Comparison of ENCODE assay signal across 23 cellular contexts in genomic region chr12:28278960-28279359, GRCh38.
DNase-seq lines count a peak whose midpoint lies in the region; ATAC-seq, FAIRE-seq and TF ChIP-seq lines count a peak whose summit lies in the region.
"Had no signal": no experiment of that assay in that cellular context is flagged by ENCODE, and none has a peak within 500 bp of the region (broad histone marks: within the 10 kb centered on the region; RNA-seq: fewer than 3 reads in every experiment).

No MANE protein-coding gene starts in this region.

- H2AFZ ChIP-seq in HepG2 (ENCODE audit: low read length) (no peak overlapping the region), trophoblast cell (ENCODE audit: insufficient read depth, low read length, poor library complexity) (no peak overlapping the region)

- H3K9ac ChIP-seq in HepG2 (ENCODE audit: insufficient read depth, low read depth, low read length): no peak overlapping the region
- H3K9ac ChIP-seq in trophoblast cell (ENCODE audit: low read length): no peak overlapping the region
- H3K9ac ChIP-seq: BLaER1 treated with 17β-estradiol and CSF1 and Interleukin-3, amounts not matched to agents 10 nM and 100 nM had no signal

- ATAC-seq in HepG2: no peak
- no peak for ATAC-seq in right lobe of liver
- ATAC-seq: A549 had no signal

- no peak overlapping the region for H3K18ac ChIP-seq in trophoblast cell (ENCODE audit: low read length)

- no peak overlapping the region for H3K23ac ChIP-seq in trophoblast cell (ENCODE audit: low read length)

- intact Hi-C loops in HepG2 (cut with micrococcal nuclease; ENCODE audit: unreplicated experiment): no loop called here
- intact Hi-C loops in right lobe of liver (cut with DNase I): no loop called here
- intact Hi-C loops in activated T-helper 2 cell treated with anti-CD3 and anti-CD28 coated beads, Interferon-gamma antibody, Interleukin-2, Interleukin-4, amounts not matched to agents 10 μg/mL and 5 μg/mL and 100 μg/mL, durations not matched to agents 14 hours and 24 hours and 36 hours (cut with micrococcal nuclease): no loop called here

- no peak overlapping the region for H2BK5ac ChIP-seq in trophoblast cell (ENCODE audit: low read depth, low read length, poor library complexity)

- TF ChIP-seq EP300 in HepG2 (IDR thresholded peaks at IDR 0.05; ENCODE audit: low read depth in 2 of 2, low read length in 2 of 2) (no peak), HepG2 (CRISPR knock-in tag; IDR thresholded peaks at IDR 0.05; ENCODE audit: borderline replicate concordance) (no peak)

- H3K27me3 ChIP-seq in HepG2 (ENCODE audit: control insufficient read depth in 1 of 2, insufficient read depth in 2 of 2, low read length in 2 of 2) (no peaks in the 10 kb centered on the region), right lobe of liver (no peaks in the 10 kb centered on the region), trophoblast cell (ENCODE audit: insufficient read depth, low read length) (no peaks in the 10 kb centered on the region)
- H3K27me3 ChIP-seq: BE2C; BLaER1 treated with 17β-estradiol and CSF1 and Interleukin-3, amounts not matched to agents 10 nM and 100 nM had no signal

- no peak overlapping the region for H4K12ac ChIP-seq in trophoblast cell (ENCODE audit: low read depth, low read length)

- no peaks in the 10 kb centered on the region for H3K36me3 Mint-ChIP-seq in activated T-helper 2 cell treated with anti-CD3 and anti-CD28 coated beads, Interferon-gamma antibody, Interleukin-2, Interleukin-4, amounts not matched to agents 10 μg/mL and 5 μg/mL and 100 μg/mL, durations not matched to agents 14 hours and 24 hours and 36 hours (ENCODE audit: low read depth)

- no peak overlapping the region for H2AK5ac ChIP-seq in trophoblast cell (ENCODE audit: low read length)

- DNase-seq in HepG2 (ENCODE audit: low spot score) (no peak), right lobe of liver (no peak), activated T-cell treated with anti-CD3 and anti-CD28 coated beads for 4 hours (no peak), trophoblast cell (no peak)
- no peak for DNase-seq in activated T-helper 2 cell treated with anti-CD3 and anti-CD28 coated beads, Interferon-gamma antibody, Interleukin-2, Interleukin-4, amounts not matched to agents 10 μg/mL and 5 μg/mL and 100 μg/mL, durations not matched to agents 14 hours and 24 hours and 36 hours (ENCODE audit: low spot score)
- DNase-seq: 8988T; ACHN; AML-193; BE2C; Calu3; CD4-positive, alpha-beta T cell; COR-L47; EL; GF-D8; GOT3 had no signal

- H3K79me2 ChIP-seq in HepG2 (ENCODE audit: insufficient read depth, low read length) (no peaks in the 10 kb centered on the region), trophoblast cell (ENCODE audit: control insufficient read depth, insufficient read depth, low read length, poor library complexity) (no peaks in the 10 kb centered on the region)

- no peaks in the 10 kb centered on the region for H3K4me1 ChIP-seq in HepG2 (ENCODE audit: insufficient read depth, low read length)
- H3K4me1 ChIP-seq in right lobe of liver: no peaks in the 10 kb centered on the region
- no peaks in the 10 kb centered on the region for H3K4me1 ChIP-seq in trophoblast cell (ENCODE audit: control insufficient read depth in 1 of 2, insufficient read depth in 2 of 2, low read length in 2 of 2)
- H3K4me1 ChIP-seq: BE2C; BLaER1 treated with 17β-estradiol and CSF1 and Interleukin-3, amounts not matched to agents 10 nM and 100 nM; HAP-1 had no signal

- H3K4me3 Mint-ChIP-seq in activated T-helper 2 cell treated with anti-CD3 and anti-CD28 coated beads, Interferon-gamma antibody, Interleukin-2, Interleukin-4, amounts not matched to agents 10 μg/mL and 5 μg/mL and 100 μg/mL, durations not matched to agents 14 hours and 24 hours and 36 hours (ENCODE audit: low read depth): no peak overlapping the region
- H3K4me3 Mint-ChIP-seq: CD14-positive monocyte; CD4-positive, alpha-beta T cell had no signal

- CTCF ChIA-PET in HepG2 (lab: Yijun Ruan, JAX; ENCODE audit: low intra/inter-chr PET ratio, low total read pairs): no interaction called here

- H4K8ac ChIP-seq in trophoblast cell (ENCODE audit: low read depth, low read length): no peak overlapping the region

- no peak overlapping the region for H3K14ac ChIP-seq in trophoblast cell (ENCODE audit: low read length)

- no peak overlapping the region for H2BK12ac ChIP-seq in trophoblast cell (ENCODE audit: low read length)

- TF ChIP-seq RAD21 in HepG2 (CRISPR knock-in tag; IDR thresholded peaks at IDR 0.05): no peak

- no peaks in the 10 kb centered on the region for H3K4me1 Mint-ChIP-seq in activated T-helper 2 cell treated with anti-CD3 and anti-CD28 coated beads, Interferon-gamma antibody, Interleukin-2, Interleukin-4, amounts not matched to agents 10 μg/mL and 5 μg/mL and 100 μg/mL, durations not matched to agents 14 hours and 24 hours and 36 hours (ENCODE audit: low read depth)
- H3K4me1 Mint-ChIP-seq: CD14-positive monocyte had no signal

- H3K27ac ChIP-seq in HepG2 (ENCODE audit: extremely low read length, insufficient read depth, low read length) (no peak overlapping the region), right lobe of liver (no peak overlapping the region), VCaP (peak overlapping the region; percentile 19), trophoblast cell (ENCODE audit: low read depth, low read length) (no peak overlapping the region)
- H3K27ac ChIP-seq: A549; BLaER1 treated with 17β-estradiol and CSF1 and Interleukin-3, amounts not matched to agents 10 nM and 100 nM had no signal

- BruUV-seq in HepG2 (replicated peaks; lab: Mats Ljungman, UMichigan): no TSS peak

- no peak overlapping the region for H4K91ac ChIP-seq in trophoblast cell (ENCODE audit: low read depth, low read length)

- H3K9me3 ChIP-seq in HepG2 (ENCODE audit: low read length) (peaks cover 9% of the 10 kb centered on the region; the same call in 1 of the 2 replicates), right lobe of liver (no peaks in the 10 kb centered on the region), trophoblast cell (ENCODE audit: insufficient read depth, low read depth, low read length) (no peaks in the 10 kb centered on the region)
- H3K9me3 ChIP-seq: A549, BE2C had no signal

- H3K4ac ChIP-seq in trophoblast cell (ENCODE audit: low read depth, low read length): no peak overlapping the region

- 92% methylated on average over 1 of the region's 1 CpG for WGBS in HepG2 (ENCODE audit: low lambda C conversion rate)
- 94% methylated on average over 1 of the region's 1 CpG for WGBS in right lobe of liver (ENCODE audit: insufficient coverage, low coverage, low lambda C conversion rate, missing lambda C conversion rate)
- no CpG with 5 or more reads among the region's 1 CpG for WGBS in trophoblast cell (ENCODE audit: extremely low coverage, insufficient coverage, insufficient read length)

- TF ChIP-seq CTCF in HepG2 (CRISPR knock-in tag; IDR thresholded peaks at IDR 0.05): no peak
- TF ChIP-seq CTCF in right lobe of liver (IDR thresholded peaks at IDR 0.05): no peak
- TF ChIP-seq CTCF in VCaP (conservative IDR thresholded peaks at IDR 0.05): no peak

- POLR2A ChIA-PET in HepG2 (lab: Yijun Ruan, JAX): no interaction called here

- H3K36me3 ChIP-seq in HepG2 (replicated peaks in 1 of 2; ENCODE audit: control insufficient read depth in 1 of 2, insufficient read depth in 2 of 2, low read length in 2 of 2) (no peaks in the 10 kb centered on the region), right lobe of liver (no peaks in the 10 kb centered on the region), trophoblast cell (ENCODE audit: control insufficient read depth in 1 of 2, insufficient read depth in 2 of 2, low read length in 2 of 2) (no peaks in the 10 kb centered on the region)
- H3K36me3 ChIP-seq: BE2C, HAP-1 had no signal

- no peaks in the 10 kb centered on the region for H4K20me1 ChIP-seq in HepG2 (ENCODE audit: insufficient read depth, low read length)
- H4K20me1 ChIP-seq: BLaER1 treated with 17β-estradiol and CSF1 and Interleukin-3, amounts not matched to agents 10 nM and 100 nM had no signal

- H3K79me1 ChIP-seq in trophoblast cell (ENCODE audit: low read length): no peaks in the 10 kb centered on the region

- H3K27me3 Mint-ChIP-seq in activated T-helper 2 cell treated with anti-CD3 and anti-CD28 coated beads, Interferon-gamma antibody, Interleukin-2, Interleukin-4, amounts not matched to agents 10 μg/mL and 5 μg/mL and 100 μg/mL, durations not matched to agents 14 hours and 24 hours and 36 hours (ENCODE audit: low read depth): no peaks in the 10 kb centered on the region
- H3K27me3 Mint-ChIP-seq: CD4-positive, alpha-beta T cell had no signal

- H3K27ac Mint-ChIP-seq in activated T-helper 2 cell treated with anti-CD3 and anti-CD28 coated beads, Interferon-gamma antibody, Interleukin-2, Interleukin-4, amounts not matched to agents 10 μg/mL and 5 μg/mL and 100 μg/mL, durations not matched to agents 14 hours and 24 hours and 36 hours: no peak overlapping the region
- H3K27ac Mint-ChIP-seq: CD14-positive monocyte; CD4-positive, alpha-beta T cell had no signal

- peaks cover 13% of the 10 kb centered on the region for H3K9me3 Mint-ChIP-seq in activated T-helper 2 cell treated with anti-CD3 and anti-CD28 coated beads, Interferon-gamma antibody, Interleukin-2, Interleukin-4, amounts not matched to agents 10 μg/mL and 5 μg/mL and 100 μg/mL, durations not matched to agents 14 hours and 24 hours and 36 hours

- no peak overlapping the region for H3K4me2 ChIP-seq in HepG2 (ENCODE audit: low read depth, low read length)
- no peak overlapping the region for H3K4me2 ChIP-seq in trophoblast cell (ENCODE audit: low read length)
- H3K4me2 ChIP-seq: A549; BLaER1 treated with 17β-estradiol and CSF1 and Interleukin-3, amounts not matched to agents 10 nM and 100 nM had no signal

- TF ChIP-seq POLR2A in HepG2 (IDR thresholded peaks at IDR 0.05; ENCODE audit: insufficient read depth in 1 of 2, low read depth in 2 of 2, low read length in 2 of 2): no peak
- no peak for TF ChIP-seq POLR2A in right lobe of liver (IDR thresholded peaks at IDR 0.05)

- H3K4me3 ChIP-seq in HepG2 (replicated peaks in 1 of 3; ENCODE audit: insufficient read depth in 1 of 3, low read depth in 2 of 3, low read length in 3 of 3): no peak overlapping the region
- H3K4me3 ChIP-seq in right lobe of liver: no peak overlapping the region
- H3K4me3 ChIP-seq in trophoblast cell (ENCODE audit: low read depth, low read length): no peak overlapping the region
- H3K4me3 ChIP-seq: A549; BLaER1 treated with 17β-estradiol and CSF1 and Interleukin-3, amounts not matched to agents 10 nM and 100 nM; HAP-1 had no signal

- H2BK120ac ChIP-seq in trophoblast cell (ENCODE audit: insufficient read depth, low read length, poor library complexity): no peak overlapping the region

- in situ Hi-C loops in HepG2 (cut with HindIII; ENCODE audit: extremely low pct_ligation_motif_present, low pct_unique_long_range_greater_than_20kb): no loop called here

- no peak for FAIRE-seq in HepG2 (lab: Jason Lieb, UNC)
- FAIRE-seq in endometrium (lab: Jason Lieb, UNC): peak; percentile 26
- FAIRE-seq: A549, GM12892, H54 had no signal
